1 cellular context compared by ENCODE assay signal in genomic region chr2:144349674-144350073, GRCh38.
TF ChIP-seq lines count a peak whose summit lies in the region.

No MANE protein-coding gene starts in this region.

TF ChIP-seq in IMR-90, 13 proteins besides CTCF, POLR2A, EP300 and RAD21:
- TF ChIP-seq CHD1 (IDR thresholded peaks at IDR 0.05; ENCODE audit: low read depth, low read length) (no peak), MXI1 (IDR thresholded peaks at IDR 0.05; ENCODE audit: borderline replicate concordance, low read depth, low read length) (no peak)
